ENCODE assay signal across 9 cellular contexts in genomic region chr14:35399083-35399807, GRCh38. TPM values are rescaled to one million over a fixed set of nuclear protein-coding genes. Genes with fewer than 3 reads are reported as not detected.
A peak's percentile ranks its signal among the peaks of the same experiment; 100 is the strongest.
DNase-seq lines count a peak whose midpoint lies in the region; ATAC-seq and TF ChIP-seq lines count a peak whose summit lies in the region.
"Had no signal": no experiment of that assay in that cellular context is flagged by ENCODE, and none has a peak within 500 bp of the region (broad histone marks: within the 10 kb centered on the region; RNA-seq: fewer than 3 reads in every experiment).

No MANE protein-coding gene starts in this region.

- no peak overlapping the region for H3K9ac ChIP-seq in H9 (ENCODE audit: extremely low read depth, insufficient read length, low read length)

- H3K9me3 Mint-ChIP-seq in H9 (no peaks in the 10 kb centered on the region), immature natural killer cell (no peaks in the 10 kb centered on the region)
- H3K9me3 Mint-ChIP-seq in stimulated activated naive CD8-positive, alpha-beta T cell treated with anti-CD3 and anti-CD28 coated beads, Interleukin-15, amount 100 ng/mL, for 72 hours: no peaks in the 10 kb centered on the region

- H3K36me3 Mint-ChIP-seq in H9 (ENCODE audit: insufficient read depth in 1 of 3, low read depth in 3 of 3) (peaks cover 20 to 43% (median 37%) of the 10 kb centered on the region in 3 experiments; a peak in 6 of 7 replicates), immature natural killer cell (peaks cover 31 to 47% (median 33%) of the 10 kb centered on the region in 3 donors)

- no peak overlapping the region for H2BK12ac ChIP-seq in H9 (ENCODE audit: insufficient read length, low read depth, low read length)

- H3K4me2 ChIP-seq in H9 (ENCODE audit: insufficient read depth, insufficient read length, low read length): no peak overlapping the region

- H4K8ac ChIP-seq in H9 (replicated peaks; ENCODE audit: insufficient read length, low read depth, low read length): no peak overlapping the region

- no peak overlapping the region for H3K27ac ChIP-seq in H9 (ENCODE audit: insufficient read length, low read depth, low read length)
- H3K27ac ChIP-seq: brain microvascular endothelial cell had no signal

- H2BK15ac ChIP-seq in H9 (ENCODE audit: low read depth, low read length): no peak overlapping the region

- H3K18ac ChIP-seq in H9 (ENCODE audit: insufficient read length, low read depth, low read length): no peak overlapping the region

- no peak overlapping the region for H2AK5ac ChIP-seq in H9 (ENCODE audit: insufficient read length, low read length)

- H4K5ac ChIP-seq in H9 (ENCODE audit: insufficient read length, low read depth, low read length): no peak overlapping the region

- no CpG with 5 or more reads among the region's 10 CpGs for WGBS in H9 (ENCODE audit: extremely low coverage, insufficient read length, low lambda C conversion rate)

- no peaks in the 10 kb centered on the region for H3K23me2 ChIP-seq in H9 (ENCODE audit: insufficient read length, low read depth, low read length, poor library complexity, severe bottlenecking)

- H3K27me3 ChIP-seq in H9 (ENCODE audit: insufficient read depth, low read length): no peaks in the 10 kb centered on the region
- H3K27me3 ChIP-seq: brain microvascular endothelial cell had no signal

- no peak for DNase-seq in H9
- peak; percentile 55 for DNase-seq in activated T-cell treated with anti-CD3 and anti-CD28 coated beads, Interleukin-2, amount 50 U/mL, for 48 hours
- DNase-seq in immature natural killer cell: peak in 1 of 3 donors; percentile 17
- DNase-seq in stimulated activated naive CD8-positive, alpha-beta T cell treated with anti-CD3 and anti-CD28 coated beads, Interleukin-15, amount 100 ng/mL, for 72 hours: no peak
- DNase-seq in NCI-H2107 (lab: John Stamatoyannopoulos, UW): no peak
- no peak for DNase-seq in occipital lobe (lab: John Stamatoyannopoulos, UW)
- no peak for DNase-seq in NOMO-1 (lab: John Stamatoyannopoulos, UW; ENCODE audit: unreplicated experiment in 2 of 2)
- DNase-seq: brain microvascular endothelial cell, NCI-H2171 treated with DMSO at 0.1 percent for 48 hours had no signal

- TF ChIP-seq CTCF in H9 (conservative IDR thresholded peaks at IDR 0.05): no peak

- H4K20me1 ChIP-seq in H9 (ENCODE audit: control insufficient read depth, insufficient read depth, insufficient read length): no peaks in the 10 kb centered on the region

- H3K4me1 ChIP-seq in H9 (ENCODE audit: insufficient read depth, low read length): peaks cover 6% of the 10 kb centered on the region

- H3K23ac ChIP-seq in H9 (ENCODE audit: insufficient read length, low read depth, low read length): no peak overlapping the region

- H3K79me1 ChIP-seq in H9 (ENCODE audit: insufficient read depth, low read depth, low read length, poor library complexity, severe bottlenecking): no peaks in the 10 kb centered on the region

- ATAC-seq in stimulated activated naive CD8-positive, alpha-beta T cell treated with anti-CD3 and anti-CD28 coated beads, Interleukin-15, amount 100 ng/mL, for 72 hours: no peak

- H2AFZ ChIP-seq in H9 (ENCODE audit: low read length): no peak overlapping the region

- no peaks in the 10 kb centered on the region for H3K9me3 ChIP-seq in H9 (ENCODE audit: control insufficient read depth, low read depth, low read length)

- H3K27ac Mint-ChIP-seq in H9 (peak overlapping the region in 2 of 3 experiments; percentile 44 to 52; a peak in 2 of 7 replicates), immature natural killer cell (peak overlapping the region; percentile 42 to 99 (median 73))
- peak overlapping the region; percentile 34 to 93 for H3K27ac Mint-ChIP-seq in stimulated activated naive CD8-positive, alpha-beta T cell treated with anti-CD3 and anti-CD28 coated beads, Interleukin-15, amount 100 ng/mL, for 72 hours

- H3K27me3 Mint-ChIP-seq in H9 (ENCODE audit: low read depth): no peaks in the 10 kb centered on the region
- H3K27me3 Mint-ChIP-seq in immature natural killer cell (ENCODE audit: low read depth in 3 of 3): peaks cover 38 to 52% (median 51%) of the 10 kb centered on the region in 3 donors
- no peaks in the 10 kb centered on the region for H3K27me3 Mint-ChIP-seq in stimulated activated naive CD8-positive, alpha-beta T cell treated with anti-CD3 and anti-CD28 coated beads, Interleukin-15, amount 100 ng/mL, for 72 hours

- H3K79me2 ChIP-seq in H9 (ENCODE audit: insufficient read depth, low read length): no peaks in the 10 kb centered on the region

- H3K4ac ChIP-seq in H9 (ENCODE audit: low read depth, low read length): no peak overlapping the region

- no peak overlapping the region for H3K14ac ChIP-seq in H9 (ENCODE audit: insufficient read depth, low read length)

- H3K4me3 Mint-ChIP-seq in H9 (no peak overlapping the region), immature natural killer cell (peak overlapping the region in 2 of 5 donors; percentile 18 to 35)
- peak overlapping the region in 1 of 2 donors; percentile 23 for H3K4me3 Mint-ChIP-seq in stimulated activated naive CD8-positive, alpha-beta T cell treated with anti-CD3 and anti-CD28 coated beads, Interleukin-15, amount 100 ng/mL, for 72 hours

- H3T11ph ChIP-seq in H9 (ENCODE audit: low read length): no peak overlapping the region

- H2BK120ac ChIP-seq in H9 (ENCODE audit: low read depth, low read length, poor library complexity, severe bottlenecking): no peak overlapping the region

- H2BK5ac ChIP-seq in H9 (ENCODE audit: insufficient read length, low read length): no peak overlapping the region

- peaks cover 42 to 45% of the 10 kb centered on the region in 2 experiments for H3K4me1 Mint-ChIP-seq in H9
- H3K4me1 Mint-ChIP-seq in immature natural killer cell: peaks cover 40 to 46% of the 10 kb centered on the region in 2 donors
- H3K4me1 Mint-ChIP-seq in stimulated activated naive CD8-positive, alpha-beta T cell treated with anti-CD3 and anti-CD28 coated beads, Interleukin-15, amount 100 ng/mL, for 72 hours: peaks cover 83% of the 10 kb centered on the region

- no peak overlapping the region for H4K91ac ChIP-seq in H9 (ENCODE audit: insufficient read length, low read depth, low read length)

- no peak overlapping the region for H2BK20ac ChIP-seq in H9 (ENCODE audit: low read depth, low read length, poor library complexity, severe bottlenecking)

- no peak overlapping the region for H3K56ac ChIP-seq in H9 (ENCODE audit: insufficient read length, low read depth, low read length)

RNA-seq across cellular contexts. Expression of gene NFKBIA, which starts 5.3 kb away (rescaled TPM):
- total RNA-seq in H9 (2021) (38.4 and 39.1 TPM in 2 replicates), occipital lobe (46.9 TPM)
- polyA plus RNA-seq in immature natural killer cell: 100 to 1,000 TPM; 339 to 579 (median 435) TPM

Comparison
In these comparisons a context has a peak if more than half of its experiments do, and no peak if none do; other contexts are left out.
1. DNase-seq: peak in activated T-cell treated with anti-CD3 and anti-CD28 coated beads, Interleukin-2, amount 50 U/mL, for 48 hours (2 of 2); none in H9 (single experiment), stimulated activated naive CD8-positive, alpha-beta T cell treated with anti-CD3 and anti-CD28 coated beads, Interleukin-15, amount 100 ng/mL, for 72 hours (0 of 2), NCI-H2107 (single experiment), occipital lobe (single experiment) and NOMO-1 (0 of 2).
2. Peak in every context shown above with its lines, with median percentiles within 50 percentile points of each other: H3K27ac Mint-ChIP-seq.